20 cellular contexts compared by ENCODE assay signal in the genomic region with DNA sequence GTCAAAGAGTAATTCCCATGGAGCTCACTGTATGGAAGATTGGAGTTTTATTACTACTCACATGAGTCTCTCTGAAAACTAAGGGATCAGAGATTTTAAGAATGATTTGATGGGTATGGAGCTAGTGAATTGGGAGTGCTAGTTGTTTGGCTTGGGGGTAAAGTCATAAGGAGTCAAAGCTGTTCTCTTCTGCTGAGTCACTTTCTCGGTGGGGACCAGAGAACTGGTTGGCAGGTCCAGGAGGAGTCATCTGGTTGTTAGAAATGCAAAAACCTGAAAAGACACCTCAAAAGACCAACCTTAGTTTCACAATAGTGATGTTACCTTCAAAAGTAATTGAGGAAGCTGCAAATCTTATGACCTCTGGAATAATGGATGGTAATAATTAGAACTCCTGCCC.
"Had no signal": no experiment of that assay in that cellular context is flagged by ENCODE, and none has a peak within 500 bp of the region (broad histone marks: within the 10 kb centered on the region; RNA-seq: fewer than 3 reads in every experiment).

No MANE protein-coding gene starts in this region.

- H3K4me1 Mint-ChIP-seq: endodermal cell, nephron progenitor cell had no signal

- H3K36me3 Mint-ChIP-seq: stimulated activated naive B cell treated with anti-CD40 and anti-IgM and Interleukin-4, amounts not matched to agents 10 μg/mL and 1 μg/mL and 100 μg/mL, for 72 hours had no signal

- H3K27me3 Mint-ChIP-seq: dendritic cell treated with granulocyte-macrophage colony-stimulating factor and Interleukin-4, amounts not matched to agents 40 ng/mL and 50 ng/mL, for 4 days; naive thymus-derived CD8-positive, alpha-beta T cell; stimulated activated naive B cell treated with anti-CD40 and anti-IgM and Interleukin-4, amounts not matched to agents 10 μg/mL and 1 μg/mL and 100 μg/mL, for 72 hours had no signal

- H3K9me3 Mint-ChIP-seq: endodermal cell, nephron progenitor cell had no signal

- ATAC-seq: esophagus mucosa; gastrocnemius medialis; left ventricle myocardium superior; lower lobe of right lung; naive thymus-derived CD8-positive, alpha-beta T cell; sciatic nerve; stimulated activated naive B cell treated with anti-CD40 and anti-IgM and Interleukin-4, amounts not matched to agents 10 μg/mL and 1 μg/mL and 100 μg/mL, for 72 hours had no signal

- H3K4me3 Mint-ChIP-seq: dendritic cell treated with granulocyte-macrophage colony-stimulating factor and Interleukin-4, amounts not matched to agents 40 ng/mL and 50 ng/mL, for 4 days; endodermal cell; naive thymus-derived CD8-positive, alpha-beta T cell; nephron progenitor cell; stimulated activated naive B cell treated with anti-CD40 and anti-IgM and Interleukin-4, amounts not matched to agents 10 μg/mL and 1 μg/mL and 100 μg/mL, for 72 hours had no signal

- DNase-seq: effector CD8-positive, alpha-beta T cell; endodermal cell; foreskin fibroblast; gastrocnemius medialis; head of caudate nucleus; left ventricle myocardium superior; lower lobe of right lung; naive thymus-derived CD8-positive, alpha-beta T cell; nephron progenitor cell; nucleus accumbens; stimulated activated CD4-positive, alpha-beta T cell treated with anti-CD3 and anti-CD28 coated beads, Interleukin-12 subunit alpha, Interleukin-12 subunit beta, amount 100 ng/mL, for 4 hours; stimulated activated CD4-positive, alpha-beta T cell treated with anti-CD3 and anti-CD28 coated beads, Interleukin-2, amount 100 ng/mL, for 24 hours; stimulated activated CD4-positive, alpha-beta T cell treated with anti-CD3 and anti-CD28 coated beads, Interleukin-4, amount 100 ng/mL, for 24 hours; stimulated activated naive B cell treated with anti-CD40 and anti-IgM and Interleukin-4, amounts not matched to agents 10 μg/mL and 1 μg/mL and 100 μg/mL, for 72 hours; stomach; thyroid gland; trophoblast cell had no signal

- H3K27ac Mint-ChIP-seq: dendritic cell treated with granulocyte-macrophage colony-stimulating factor and Interleukin-4, amounts not matched to agents 40 ng/mL and 50 ng/mL, for 4 days; endodermal cell; nephron progenitor cell; stimulated activated naive B cell treated with anti-CD40 and anti-IgM and Interleukin-4, amounts not matched to agents 10 μg/mL and 1 μg/mL and 100 μg/mL, for 72 hours had no signal
